Comparison of ENCODE assay signal across 18 cellular contexts in genomic region chr2:240389302-240389805, GRCh38.
"Had no signal": no experiment of that assay in that cellular context is flagged by ENCODE, and none has a peak within 500 bp of the region (broad histone marks: within the 10 kb centered on the region; RNA-seq: fewer than 3 reads in every experiment).

No MANE protein-coding gene starts in this region.

- H3K36me3 ChIP-seq: suprapubic skin had no signal

- H3K36me3 Mint-ChIP-seq: activated naive CD8-positive, alpha-beta T cell treated with anti-CD3 and anti-CD28 coated beads, Interleukin-2, amount 10 ng/mL, durations not matched to agents 7 days and 5 days; naive B cell; type B pancreatic cell had no signal

- H3K9me3 ChIP-seq: suprapubic skin had no signal

- DNase-seq: activated CD4-positive, alpha-beta T cell treated with anti-CD3 and anti-CD28 coated beads, Interleukin-2, amount 10 ng/mL, durations not matched to agents 24 days and 14 days; activated CD4-positive, CD25-positive, alpha-beta regulatory T cell; activated CD8-positive, alpha-beta memory T cell treated with anti-CD3 and anti-CD28 coated beads for 24 hours; activated gamma-delta T cell treated with Interleukin-2 at 50 U/mL for 16 hours; activated naive CD8-positive, alpha-beta T cell treated with anti-CD3 and anti-CD28 coated beads, Interleukin-2, amount 10 ng/mL, durations not matched to agents 7 days and 5 days; cerebellar nuclear complex; effector memory CD4-positive, alpha-beta T cell; foreskin keratinocyte; head of caudate nucleus; naive B cell; nucleus accumbens; small intestine; stimulated activated naive CD8-positive, alpha-beta T cell treated with anti-CD3 and anti-CD28 coated beads, Interleukin-15, Interleukin-2, amounts not matched to agents 100 U/mL and 50 U/mL, for 24 hours had no signal

- H3K9me3 Mint-ChIP-seq: activated CD4-positive, alpha-beta T cell treated with anti-CD3 and anti-CD28 coated beads, Interleukin-2, amount 10 ng/mL, durations not matched to agents 24 days and 14 days; activated naive CD8-positive, alpha-beta T cell treated with anti-CD3 and anti-CD28 coated beads, Interleukin-2, amount 10 ng/mL, durations not matched to agents 7 days and 5 days; naive B cell; type B pancreatic cell had no signal

- H3K4me3 ChIP-seq: suprapubic skin had no signal

- H3K27me3 ChIP-seq: foreskin keratinocyte, suprapubic skin had no signal

- ATAC-seq: foreskin keratinocyte; left cardiac atrium; right cardiac atrium; stimulated activated naive CD8-positive, alpha-beta T cell treated with anti-CD3 and anti-CD28 coated beads, Interleukin-15, Interleukin-2, amounts not matched to agents 100 U/mL and 50 U/mL, for 24 hours had no signal

- H3K4me1 Mint-ChIP-seq: naive B cell had no signal

- H3K27ac Mint-ChIP-seq: activated CD4-positive, alpha-beta T cell treated with anti-CD3 and anti-CD28 coated beads, Interleukin-2, amount 10 ng/mL, durations not matched to agents 24 days and 14 days; progenitor cell of endocrine pancreas; type B pancreatic cell had no signal

- H3K4me3 Mint-ChIP-seq: activated CD4-positive, alpha-beta T cell treated with anti-CD3 and anti-CD28 coated beads, Interleukin-2, amount 10 ng/mL, durations not matched to agents 24 days and 14 days; activated naive CD8-positive, alpha-beta T cell treated with anti-CD3 and anti-CD28 coated beads, Interleukin-2, amount 10 ng/mL, durations not matched to agents 7 days and 5 days; naive B cell; type B pancreatic cell had no signal

- H3K27ac ChIP-seq: foreskin keratinocyte, suprapubic skin had no signal

- H3K27me3 Mint-ChIP-seq: naive B cell, type B pancreatic cell had no signal

- H3K4me1 ChIP-seq: foreskin keratinocyte had no signal
